In genomic region chr12:9346866-9347327, GRCh38 we compare ENCODE assay signal across 13 cellular contexts.
"Had no signal": no experiment of that assay in that cellular context is flagged by ENCODE, and none has a peak within 500 bp of the region (broad histone marks: within the 10 kb centered on the region; RNA-seq: fewer than 3 reads in every experiment).

No MANE protein-coding gene starts in this region.

- FAIRE-seq: frontal cortex had no signal

- H3K4me3 Mint-ChIP-seq: activated CD4-positive, alpha-beta T cell treated with anti-CD3 and anti-CD28 coated beads, Interleukin-2, amount 10 ng/mL, durations not matched to agents 7 days and 5 days; activated T-cell treated with anti-CD3 and anti-CD28 coated beads, Interleukin-2, amount 50 U/mL, for 24 hours; stimulated activated memory B cell treated with anti-CD40 and anti-IgM and Interleukin-4, amounts not matched to agents 10 μg/mL and 1 μg/mL and 100 μg/mL, for 72 hours; T-helper 17 cell; WTC11 had no signal

- H3K27me3 ChIP-seq: heart left ventricle, left lung, transverse colon had no signal

- H3K27ac Mint-ChIP-seq: activated CD4-positive, alpha-beta T cell treated with anti-CD3 and anti-CD28 coated beads, Interleukin-2, amount 10 ng/mL, durations not matched to agents 7 days and 5 days; activated T-cell treated with anti-CD3 and anti-CD28 coated beads, Interleukin-2, amount 50 U/mL, for 24 hours; stimulated activated memory B cell treated with anti-CD40 and anti-IgM and Interleukin-4, amounts not matched to agents 10 μg/mL and 1 μg/mL and 100 μg/mL, for 72 hours; T-helper 17 cell; WTC11 had no signal

- H3K4me3 ChIP-seq: heart left ventricle, left lung, transverse colon had no signal

- H3K4me1 ChIP-seq: heart left ventricle, left lung, transverse colon had no signal

- H3K9me3 ChIP-seq: left lung, transverse colon had no signal

- DNase-seq: activated CD4-positive, alpha-beta T cell treated with anti-CD3 and anti-CD28 coated beads, Interleukin-2, amount 10 ng/mL, durations not matched to agents 7 days and 5 days; activated effector memory CD4-positive, alpha-beta T cell treated with Interleukin-2 at 50 U/mL for 16 hours; activated T-cell treated with anti-CD3 and anti-CD28 coated beads, Interleukin-2, amount 50 U/mL, for 24 hours; anterior cingulate cortex; heart left ventricle; left lung; substantia nigra; T-helper 17 cell; transverse colon had no signal

- ATAC-seq: left lung; SK-N-SH treated with all-trans-retinoic acid at 6 μM for 48 hours; stimulated activated memory B cell treated with anti-CD40 and anti-IgM and Interleukin-4, amounts not matched to agents 10 μg/mL and 1 μg/mL and 100 μg/mL, for 72 hours; T-helper 17 cell; WTC11 had no signal

- H3K27ac ChIP-seq: heart left ventricle, left lung, transverse colon had no signal

- H3K27me3 Mint-ChIP-seq: activated CD4-positive, alpha-beta T cell treated with anti-CD3 and anti-CD28 coated beads, Interleukin-2, amount 10 ng/mL, durations not matched to agents 7 days and 5 days; activated T-cell treated with anti-CD3 and anti-CD28 coated beads, Interleukin-2, amount 50 U/mL, for 24 hours; stimulated activated memory B cell treated with anti-CD40 and anti-IgM and Interleukin-4, amounts not matched to agents 10 μg/mL and 1 μg/mL and 100 μg/mL, for 72 hours; T-helper 17 cell had no signal

- H3K36me3 Mint-ChIP-seq: stimulated activated memory B cell treated with anti-CD40 and anti-IgM and Interleukin-4, amounts not matched to agents 10 μg/mL and 1 μg/mL and 100 μg/mL, for 72 hours had no signal

- H3K36me3 ChIP-seq: heart left ventricle, left lung, transverse colon had no signal

- H3K9me3 Mint-ChIP-seq: activated T-cell treated with anti-CD3 and anti-CD28 coated beads, Interleukin-2, amount 50 U/mL, for 24 hours; stimulated activated memory B cell treated with anti-CD40 and anti-IgM and Interleukin-4, amounts not matched to agents 10 μg/mL and 1 μg/mL and 100 μg/mL, for 72 hours had no signal

- H3K4me1 Mint-ChIP-seq: stimulated activated memory B cell treated with anti-CD40 and anti-IgM and Interleukin-4, amounts not matched to agents 10 μg/mL and 1 μg/mL and 100 μg/mL, for 72 hours had no signal
